Comparison of ENCODE assay signal across 23 cellular contexts in the genomic region with DNA sequence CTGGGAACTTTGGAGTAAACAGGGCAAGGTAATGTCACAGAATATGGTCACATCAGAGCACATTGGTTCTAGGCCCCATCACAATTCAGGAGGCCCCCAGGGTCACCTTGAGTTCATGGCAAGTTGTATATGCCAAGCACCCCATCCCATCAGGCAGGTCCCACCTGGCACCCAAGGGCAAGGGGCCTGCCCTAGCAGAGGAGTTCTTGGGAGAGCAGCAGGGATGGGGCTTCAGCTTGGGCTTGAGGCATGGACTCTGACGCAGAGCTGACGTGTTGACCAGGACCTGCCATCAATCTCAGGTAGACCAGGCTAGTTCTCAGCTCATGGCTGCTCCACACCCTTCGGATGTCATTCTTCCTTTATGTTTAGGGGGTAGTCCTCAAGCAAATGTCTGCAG. TPM values are rescaled to one million over a fixed set of nuclear protein-coding genes. Genes with fewer than 3 reads are reported as not detected.
DNase-seq lines count a peak whose midpoint lies in the region; ATAC-seq and TF ChIP-seq lines count a peak whose summit lies in the region.
"Had no signal": no experiment of that assay in that cellular context is flagged by ENCODE, and none has a peak within 500 bp of the region (broad histone marks: within the 10 kb centered on the region; RNA-seq: fewer than 3 reads in every experiment).

No MANE protein-coding gene starts in this region.

- intact Hi-C loops in Calu3 (cut with micrococcal nuclease; ENCODE audit: unreplicated experiment): no loop called here

- no peak for DNase-seq in activated T-cell treated with anti-CD3 and anti-CD28 coated beads, Interleukin-2, amount 50 U/mL, for 24 hours
- DNase-seq in activated T-cell treated with anti-CD3 and anti-CD28 coated beads for 4 hours: no peak
- no peak for DNase-seq in Calu3
- DNase-seq in chondrocyte (ENCODE audit: low spot score): peak; percentile 64
- no peak for DNase-seq in stimulated activated effector memory CD8-positive, alpha-beta T cell treated with anti-CD3 and anti-CD28 coated beads, Interleukin-12 subunit alpha, Interleukin-12 subunit beta, amount 100 ng/mL, for 72 hours (ENCODE audit: low spot score in 2 of 2)
- DNase-seq in NCI-H2081 treated with DMSO at 0.1 percent for 48 hours (lab: John Stamatoyannopoulos, UW): no peak
- no peak for DNase-seq in NCI-H1436 treated with DMSO at 0.1 percent for 48 hours (lab: John Stamatoyannopoulos, UW)
- DNase-seq: activated T-cell treated with anti-CD3 and anti-CD28 coated beads, Interleukin-2, amount 50 U/mL, for 4 hours; brain microvascular endothelial cell; colonic mucosa; GOT3; mammary epithelial cell; NCI-H1092; NCI-H2107; NCI-H510A treated with DMSO at 0.1 percent for 48 hours; NK-92 treated with Interleukin-12 subunit alpha and Interleukin-12 subunit beta, amount 100 ng/mL, for 24 hours; nucleus accumbens; stimulated activated CD4-positive, alpha-beta T cell treated with anti-CD3 and anti-CD28 coated beads, Interleukin-4, amount 100 ng/mL, for 1 hour; WERI-Rb-1 had no signal

- no peak overlapping the region for H3K4me3 Mint-ChIP-seq in activated T-cell treated with anti-CD3 and anti-CD28 coated beads, Interleukin-2, amount 50 U/mL, for 24 hours
- no peak overlapping the region for H3K4me3 Mint-ChIP-seq in Calu3 (ENCODE audit: low read depth, unreplicated experiment)
- no peak overlapping the region for H3K4me3 Mint-ChIP-seq in chondrocyte (ENCODE audit: unreplicated experiment)
- no peak overlapping the region for H3K4me3 Mint-ChIP-seq in stimulated activated effector memory CD8-positive, alpha-beta T cell treated with anti-CD3 and anti-CD28 coated beads, Interleukin-12 subunit alpha, Interleukin-12 subunit beta, amount 100 ng/mL, for 72 hours
- H3K4me3 Mint-ChIP-seq: activated T-cell treated with anti-CD3 and anti-CD28 coated beads, Interleukin-2, amount 50 U/mL, for 4 hours had no signal

- H3K27ac Mint-ChIP-seq in activated T-cell treated with anti-CD3 and anti-CD28 coated beads, Interleukin-2, amount 50 U/mL, for 24 hours: peak overlapping the region; percentile 78
- H3K27ac Mint-ChIP-seq in Calu3 (ENCODE audit: unreplicated experiment): peak overlapping the region; percentile 74
- peak overlapping the region; percentile 33 for H3K27ac Mint-ChIP-seq in chondrocyte (ENCODE audit: unreplicated experiment)
- H3K27ac Mint-ChIP-seq in stimulated activated effector memory CD8-positive, alpha-beta T cell treated with anti-CD3 and anti-CD28 coated beads, Interleukin-12 subunit alpha, Interleukin-12 subunit beta, amount 100 ng/mL, for 72 hours: peak overlapping the region; percentile 86

- no TSS peak for BruUV-seq in Calu3 (replicated peaks; lab: Mats Ljungman, UMichigan)

- peaks cover 15% of the 10 kb centered on the region for H3K4me1 Mint-ChIP-seq in activated T-cell treated with anti-CD3 and anti-CD28 coated beads, Interleukin-2, amount 50 U/mL, for 24 hours (ENCODE audit: low read depth)
- H3K4me1 Mint-ChIP-seq in Calu3 (ENCODE audit: low read depth, unreplicated experiment) (peaks cover 59% of the 10 kb centered on the region), chondrocyte (ENCODE audit: low read depth) (peaks cover 40% of the 10 kb centered on the region)
- H3K4me1 Mint-ChIP-seq in stimulated activated effector memory CD8-positive, alpha-beta T cell treated with anti-CD3 and anti-CD28 coated beads, Interleukin-12 subunit alpha, Interleukin-12 subunit beta, amount 100 ng/mL, for 72 hours: peaks cover 11% of the 10 kb centered on the region

- ATAC-seq in stimulated activated effector memory CD8-positive, alpha-beta T cell treated with anti-CD3 and anti-CD28 coated beads, Interleukin-12 subunit alpha, Interleukin-12 subunit beta, amount 100 ng/mL, for 72 hours: no peak
- no peak for ATAC-seq in HG03097 (IDR thresholded peaks at IDR 0.05; ENCODE audit: low FRiP score, unreplicated experiment)
- ATAC-seq: activated T-cell treated with anti-CD3 and anti-CD28 coated beads, Interleukin-2, amount 50 U/mL, for 4 hours; Panc1 had no signal

- TF ChIP-seq CTCF in Calu3 (IDR thresholded peaks at IDR 0.05; ENCODE audit: unreplicated experiment): no peak
- TF ChIP-seq CTCF in chondrocyte (IDR thresholded peaks at IDR 0.05): no peak

- H3K9me3 Mint-ChIP-seq in activated T-cell treated with anti-CD3 and anti-CD28 coated beads, Interleukin-2, amount 50 U/mL, for 24 hours: peaks cover 14% of the 10 kb centered on the region
- peaks cover 4% of the 10 kb centered on the region for H3K9me3 Mint-ChIP-seq in Calu3 (ENCODE audit: low read depth, unreplicated experiment)
- peaks cover 7% of the 10 kb centered on the region for H3K9me3 Mint-ChIP-seq in chondrocyte (ENCODE audit: low read depth)
- peaks cover 3% of the 10 kb centered on the region for H3K9me3 Mint-ChIP-seq in stimulated activated effector memory CD8-positive, alpha-beta T cell treated with anti-CD3 and anti-CD28 coated beads, Interleukin-12 subunit alpha, Interleukin-12 subunit beta, amount 100 ng/mL, for 72 hours
- H3K9me3 Mint-ChIP-seq: activated T-cell treated with anti-CD3 and anti-CD28 coated beads, Interleukin-2, amount 50 U/mL, for 4 hours had no signal

- peaks cover 100% of the 10 kb centered on the region for H3K36me3 Mint-ChIP-seq in activated T-cell treated with anti-CD3 and anti-CD28 coated beads, Interleukin-2, amount 50 U/mL, for 24 hours (ENCODE audit: low read depth)
- H3K36me3 Mint-ChIP-seq in Calu3 (ENCODE audit: insufficient read depth, unreplicated experiment): peaks cover 100% of the 10 kb centered on the region
- peaks cover 36% of the 10 kb centered on the region for H3K36me3 Mint-ChIP-seq in chondrocyte (ENCODE audit: low read depth)
- peaks cover 92% of the 10 kb centered on the region for H3K36me3 Mint-ChIP-seq in stimulated activated effector memory CD8-positive, alpha-beta T cell treated with anti-CD3 and anti-CD28 coated beads, Interleukin-12 subunit alpha, Interleukin-12 subunit beta, amount 100 ng/mL, for 72 hours

- no peaks in the 10 kb centered on the region for H3K27me3 Mint-ChIP-seq in activated T-cell treated with anti-CD3 and anti-CD28 coated beads, Interleukin-2, amount 50 U/mL, for 24 hours
- H3K27me3 Mint-ChIP-seq in Calu3 (ENCODE audit: unreplicated experiment) (no peaks in the 10 kb centered on the region), chondrocyte (ENCODE audit: low read depth) (no peaks in the 10 kb centered on the region)

- CTCF ChIA-PET in Calu3 (lab: Charles Lee): no interaction called here

RNA-seq across cellular contexts. Expression of a gene that starts 20.9 kb away (rescaled TPM):
- total RNA-seq in Calu3 (2022) (not detected in 2 replicates), chondrocyte (121 to 198 TPM (median 193 TPM) in 3 replicates)
- total RNA-seq: activated T-cell treated with anti-CD3 and anti-CD28 coated beads, Interleukin-2, amount 50 U/mL, for 4 hours; Daoy; kidney epithelial cell had no signal

RNA-seq across cellular contexts. Expression of a gene that starts 51.9 kb away (rescaled TPM):
- 835 and 846 TPM in 2 replicates for total RNA-seq in Calu3 (2022)
- 98.0 to 139 TPM (median 133 TPM) in 3 replicates for total RNA-seq in chondrocyte

Comparison
In these comparisons a context has a peak if more than half of its experiments do, and no peak if none do; other contexts are left out.
1. H3K27ac Mint-ChIP-seq: peak in every context shown above with its lines; median percentile 86 in stimulated activated effector memory CD8-positive, alpha-beta T cell treated with anti-CD3 and anti-CD28 coated beads, Interleukin-12 subunit alpha, Interleukin-12 subunit beta, amount 100 ng/mL, for 72 hours; 78 in activated T-cell treated with anti-CD3 and anti-CD28 coated beads, Interleukin-2, amount 50 U/mL, for 24 hours; 74 in Calu3; 33 in chondrocyte.
2. RNA of a gene that starts 20.9 kb away (total RNA-seq): 121 to 198 TPM in chondrocyte; not detected in Calu3; every median in the first group is over 100 times any median in the second.